In genomic region chr10:15419279-15419874, GRCh38 we compare ENCODE assay signal across 7 cellular contexts. TPM values are rescaled to one million over a fixed set of nuclear protein-coding genes. Genes with fewer than 3 reads are reported as not detected.
DNase-seq lines count a peak whose midpoint lies in the region; ATAC-seq, FAIRE-seq and TF ChIP-seq lines count a peak whose summit lies in the region.

No MANE protein-coding gene starts in this region.

- no peak overlapping the region for H3K14ac ChIP-seq in mesenchymal stem cell (ENCODE audit: low read length in 2 of 2)

- H3K4me3 ChIP-seq in DOHH2 (ENCODE audit: low read length) (no peak overlapping the region), SJCRH30 (no peak overlapping the region), coronary artery (no peak overlapping the region), mesenchymal stem cell (ENCODE audit: insufficient read depth in 1 of 2, low read depth in 1 of 2, low read length in 2 of 2) (no peak overlapping the region), aorta (ENCODE audit: low read length in 2 of 2) (no peak overlapping the region)

- H3K27ac ChIP-seq in DOHH2 (ENCODE audit: low read depth, low read length) (no peak overlapping the region), SJCRH30 (no peak overlapping the region), coronary artery (no peak overlapping the region), mesenchymal stem cell (ENCODE audit: low read length, poor library complexity, severe bottlenecking) (no peak overlapping the region), aorta (ENCODE audit: low read depth in 1 of 2, low read length in 2 of 2) (no peak overlapping the region)

- H3K9ac ChIP-seq in mesenchymal stem cell (ENCODE audit: low read length): no peak overlapping the region

- H3K36me3 ChIP-seq in DOHH2 (ENCODE audit: control insufficient read depth, low read length) (no peaks in the 10 kb centered on the region), SJCRH30 (no peaks in the 10 kb centered on the region), mesenchymal stem cell (ENCODE audit: control insufficient read depth in 1 of 2, insufficient read depth in 2 of 2, low read depth in 1 of 2, low read length in 2 of 2) (no peaks in the 10 kb centered on the region), aorta (ENCODE audit: control insufficient read depth in 1 of 2, insufficient read depth in 2 of 2, low read length in 1 of 2) (no peaks in the 10 kb centered on the region)

- DNase-seq in H54 (ENCODE audit: insufficient read length, low spot score): no peak
- DNase-seq in SJCRH30: peak; percentile 24 to 68
- no peak for DNase-seq in coronary artery (ENCODE audit: low spot score)
- DNase-seq in mesenchymal stem cell: peak; percentile 53
- no peak for DNase-seq in aorta

- no peak overlapping the region for H3K23ac ChIP-seq in mesenchymal stem cell (ENCODE audit: low read length in 2 of 2)

- H3K4me1 ChIP-seq in DOHH2 (ENCODE audit: control insufficient read depth, low read length) (no peaks in the 10 kb centered on the region), SJCRH30 (no peaks in the 10 kb centered on the region), mesenchymal stem cell (ENCODE audit: control insufficient read depth, insufficient read depth, low read depth, low read length) (no peaks in the 10 kb centered on the region), aorta (ENCODE audit: control insufficient read depth in 1 of 2, insufficient read depth in 2 of 2, low read length in 2 of 2) (no peaks in the 10 kb centered on the region)

- no peaks in the 10 kb centered on the region for H3K27me3 ChIP-seq in DOHH2 (ENCODE audit: control insufficient read depth, low read length)
- no peaks in the 10 kb centered on the region for H3K27me3 ChIP-seq in SJCRH30
- H3K27me3 ChIP-seq in mesenchymal stem cell (ENCODE audit: control insufficient read depth in 1 of 2, insufficient read depth in 1 of 2, low read length in 2 of 2): no peaks in the 10 kb centered on the region
- no peaks in the 10 kb centered on the region for H3K27me3 ChIP-seq in aorta (ENCODE audit: control insufficient read depth in 1 of 2, insufficient read depth in 2 of 2, low read length in 1 of 2)

- no peaks in the 10 kb centered on the region for H3K9me2 ChIP-seq in DOHH2 (replicated peaks; ENCODE audit: control insufficient read depth, low read length)

- H3F3A ChIP-seq in DOHH2 (ENCODE audit: control insufficient read depth, insufficient read depth): no peaks in the 10 kb centered on the region

- H4K20me1 ChIP-seq in DOHH2 (ENCODE audit: control insufficient read depth, insufficient read depth, low read depth, low read length): no peaks in the 10 kb centered on the region

- no peak overlapping the region for H2BK120ac ChIP-seq in mesenchymal stem cell (ENCODE audit: low read depth, low read length)

- H2AFZ ChIP-seq in mesenchymal stem cell (ENCODE audit: low read depth, low read length): no peak overlapping the region

- H3K79me1 ChIP-seq in mesenchymal stem cell (replicated peaks; ENCODE audit: low read length, poor library complexity, severe bottlenecking): no peaks in the 10 kb centered on the region

- H3K9me3 ChIP-seq in DOHH2 (ENCODE audit: control insufficient read depth, insufficient read depth, low read length): no peaks in the 10 kb centered on the region
- H3K9me3 ChIP-seq in SJCRH30 (replicated peaks): no peaks in the 10 kb centered on the region
- peaks cover 13% of the 10 kb centered on the region for H3K9me3 ChIP-seq in mesenchymal stem cell (ENCODE audit: control insufficient read depth, low read length)
- no peaks in the 10 kb centered on the region for H3K9me3 ChIP-seq in aorta (ENCODE audit: control insufficient read depth, low read length)

- no peak overlapping the region for H3K18ac ChIP-seq in mesenchymal stem cell (ENCODE audit: low read depth in 1 of 2, low read length in 2 of 2)

- ATAC-seq in aorta (ENCODE audit: low FRiP score) (peak; percentile 66), GM18873 (IDR thresholded peaks at IDR 0.05; ENCODE audit: low FRiP score, unreplicated experiment) (no peak)

- no peak overlapping the region for H4K8ac ChIP-seq in mesenchymal stem cell (ENCODE audit: low read length)

- TF ChIP-seq CTCF in DOHH2 (IDR thresholded peaks at IDR 0.05; ENCODE audit: low read depth, low read length, poor library complexity, severe bottlenecking): peak; percentile 86
- TF ChIP-seq CTCF in coronary artery (IDR thresholded peaks at IDR 0.05): peak; percentile 49

- no CpG with 5 or more reads among the region's 3 CpGs for WGBS in mesenchymal stem cell
- WGBS in aorta, 2 donors: 49 to 51% methylated on average over 3 of the region's 3 CpGs

- no peak overlapping the region for H2BK15ac ChIP-seq in mesenchymal stem cell (ENCODE audit: low read depth, poor library complexity, severe bottlenecking)

- H3K79me2 ChIP-seq in DOHH2 (ENCODE audit: control insufficient read depth, low read length): no peaks in the 10 kb centered on the region

- H2BK12ac ChIP-seq in mesenchymal stem cell (ENCODE audit: low read length in 2 of 2): no peak overlapping the region

- TF ChIP-seq POLR2A in H54 (IDR thresholded peaks at IDR 0.05; ENCODE audit: low read depth, low read length): no peak

- intact Hi-C loops in aorta (cut with DNase I): no loop called here

- H3K4me2 ChIP-seq in DOHH2 (ENCODE audit: low read length) (no peak overlapping the region), mesenchymal stem cell (ENCODE audit: low read length, poor library complexity, severe bottlenecking) (no peak overlapping the region)

- FAIRE-seq in H54 (lab: Jason Lieb, UNC): peak; percentile 92

- H2AK5ac ChIP-seq in mesenchymal stem cell (ENCODE audit: low read length, severe bottlenecking): no peak overlapping the region

- H3K4ac ChIP-seq in mesenchymal stem cell (ENCODE audit: low read depth in 1 of 2, low read length in 2 of 2): no peak overlapping the region

- no peak overlapping the region for H4K91ac ChIP-seq in mesenchymal stem cell (ENCODE audit: low read length)

- no peak overlapping the region for H2BK5ac ChIP-seq in mesenchymal stem cell (ENCODE audit: low read depth, low read length, poor library complexity, severe bottlenecking)

RNA-seq across cellular contexts. Expression of gene FAM171A1, which starts 48.3 kb away (rescaled TPM):
- 19.6 and 22.3 TPM in 2 replicates for total RNA-seq in SJCRH30 (2014; rRNA removed; shearing (Covaris generic))
- polyA plus RNA-seq in mesenchymal stem cell (2013, experiment 1 of 2): 23.1 TPM
- 23.1 TPM for polyA plus RNA-seq in mesenchymal stem cell (2013, experiment 2 of 2)
- total RNA-seq in aorta: 10 to 100 TPM; 11.2 to 21.4 TPM
- 1 to 10 TPM; 2.8 to 3.9 TPM for polyA plus RNA-seq in aorta

Comparison
In these comparisons a context has a peak if more than half of its experiments do, and no peak if none do; other contexts are left out.
1. DNase-seq: peak in SJCRH30 (2 of 2) and mesenchymal stem cell (single experiment); none in H54 (single experiment), coronary artery (single experiment) and aorta (0 of 2).